8 cellular contexts compared by ENCODE assay signal in the genomic region with DNA sequence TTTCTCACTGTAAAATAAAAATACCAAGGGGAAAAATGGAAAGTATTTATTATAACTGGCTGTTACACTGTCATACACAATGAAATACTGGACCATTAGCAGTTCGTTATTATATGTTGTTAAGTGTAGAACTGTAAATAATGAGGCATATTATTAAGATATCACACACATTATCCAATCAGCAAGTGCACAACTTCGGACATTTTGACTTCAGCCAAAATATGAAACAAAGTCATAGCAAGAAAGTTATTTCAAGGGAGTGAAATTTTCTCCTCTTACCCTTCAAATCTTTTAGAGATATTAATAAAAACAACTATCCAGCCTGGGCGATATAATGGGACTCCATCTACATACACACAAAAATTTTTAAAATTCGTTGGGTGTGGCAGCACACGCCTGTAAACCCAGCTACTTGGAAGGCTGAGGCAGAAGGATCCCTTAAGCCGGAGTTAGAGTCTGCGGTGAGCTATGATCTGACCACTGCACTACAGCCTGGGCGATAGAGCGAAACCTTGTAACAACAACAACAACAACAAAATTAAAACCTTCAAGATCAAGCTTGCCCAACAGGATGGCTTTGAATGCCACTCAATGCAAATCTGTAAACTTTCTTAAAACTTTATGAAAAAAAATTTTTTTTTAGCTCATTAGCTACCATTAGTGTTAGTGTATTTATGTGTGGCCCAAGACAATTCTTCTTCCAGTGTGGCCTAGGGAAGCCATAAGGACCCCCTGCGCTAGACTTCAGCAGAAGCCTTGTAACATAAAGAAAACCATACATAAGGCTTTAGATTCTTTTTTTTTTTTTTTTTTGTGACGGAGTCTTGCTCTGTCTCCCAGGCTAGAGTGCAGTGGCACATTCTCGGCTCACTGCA. TPM values are rescaled to one million over a fixed set of nuclear protein-coding genes. Genes with fewer than 3 reads are reported as not detected.
DNase-seq lines count a peak whose midpoint lies in the region; TF ChIP-seq lines count a peak whose summit lies in the region.

No MANE protein-coding gene starts in this region.

- TF ChIP-seq CTCF in AG10803 (conservative IDR thresholded peaks at IDR 0.05; ENCODE audit: low read length) (no peak), HEK293 (tag by site-specific recombination; IDR thresholded peaks at IDR 0.05) (no peak), WERI-Rb-1 (IDR thresholded peaks at IDR 0.05; ENCODE audit: low read depth, low read length) (no peak), transverse colon (IDR thresholded peaks at IDR 0.05) (no peak), GM13976 (IDR thresholded peaks at IDR 0.05; ENCODE audit: borderline replicate concordance, control extremely low read depth, extremely low read depth, insufficient read depth, missing control alignments) (no peak)

- 76 to 80% methylated on average over 10 to 12 of the region's 12 CpGs for WGBS in transverse colon (ENCODE audit: low coverage in 1 of 2), 2 donors

- H3K36me3 Mint-ChIP-seq in immature natural killer cell = no peaks in the 10 kb centered on the region

- H3K27ac Mint-ChIP-seq in immature natural killer cell = peak overlapping the region; percentile 96 to 99 (median 98)

- peaks cover 34 to 72% of the 10 kb centered on the region in 2 donors for H3K4me1 Mint-ChIP-seq in immature natural killer cell

- no peaks in the 10 kb centered on the region for H3K4me1 ChIP-seq in HEK293 (ENCODE audit: control insufficient read depth, insufficient read depth, low read length)
- peaks cover 0 to 30% (median 13%) of the 10 kb centered on the region in 4 donors for H3K4me1 ChIP-seq in transverse colon

- no peak for TF ChIP-seq POLR2A in transverse colon (IDR thresholded peaks at IDR 0.05)

- H3K4me3 ChIP-seq in AG10803 (ENCODE audit: low read length) (peak overlapping the region; percentile 68), HEK293 (ENCODE audit: low read depth, low read length) (no peak overlapping the region), WERI-Rb-1 (ENCODE audit: low read depth, low read length) (peak overlapping the region; percentile 83), transverse colon (peak overlapping the region in 3 of 4 donors; percentile 62 to 76 (median 76))

- DNase-seq in AG10803 (ENCODE audit: low read depth) (no peak), WERI-Rb-1 (no peak), immature natural killer cell (no peak), transverse colon (no peak), GM13976 (ENCODE audit: low spot score) (no peak), superior temporal gyrus (ENCODE audit: extremely low spot score) (no peak)
- DNase-seq in activated CD4-positive, alpha-beta T cell treated with anti-CD3 and anti-CD28 coated beads, Interleukin-2, amount 50 U/mL, for 48 hours = no peak

- H3K27ac ChIP-seq in HEK293 (ENCODE audit: extremely low read depth, low read depth, low read length) = peak overlapping the region; percentile 9; the same call in 1 of the 2 replicates
- peak overlapping the region; percentile 93; the same call in 1 of the 2 replicates for H3K27ac ChIP-seq in WERI-Rb-1
- H3K27ac ChIP-seq in transverse colon = peak overlapping the region; percentile 90 to 98 (median 96)

- H3K27me3 ChIP-seq in WERI-Rb-1 (ENCODE audit: insufficient read depth, low read depth, severe bottlenecking) = no peaks in the 10 kb centered on the region
- no peaks in the 10 kb centered on the region for H3K27me3 ChIP-seq in transverse colon

- in situ Hi-C loops in transverse colon (cut with MboI; ENCODE audit: low pct_ligation_motif_present in 1 of 4, low pct_unique_long_range_greater_than_20kb in 1 of 4, low sequenced_read_pairs in 3 of 4) (no loop called here), GM13976 (cut with MboI; ENCODE audit: low sequenced_read_pairs, unreplicated experiment) (no loop called here)

- intact Hi-C loops in transverse colon (cut with DNase I; ENCODE audit: low total_unique reads) = loop anchor here (2.0 kb wide), 1 partner anchor 41 kb away; the partner anchor contains the start of gene UBE2D3

- POLR2A ChIA-PET in HEK293 (lab: Yijun Ruan, JAX) = interaction anchor here (0.7 to 2.4 kb wide), 2 partner anchors 40 kb away, joined by 3 to 61 read pairs; partner anchors contain the start of gene UBE2D3

- H3K27me3 Mint-ChIP-seq in immature natural killer cell (ENCODE audit: low read depth in 3 of 3) = peaks cover 6 to 13% (median 7%) of the 10 kb centered on the region in 3 donors

- H3K36me3 ChIP-seq in HEK293 (ENCODE audit: control insufficient read depth in 2 of 2, insufficient read depth in 1 of 2, low read length in 2 of 2) (no peaks in the 10 kb centered on the region), WERI-Rb-1 (peaks cover 9% of the 10 kb centered on the region), transverse colon (no peaks in the 10 kb centered on the region)

- peak overlapping the region; percentile 90 to 93 (median 93) for H3K4me3 Mint-ChIP-seq in immature natural killer cell

- H3K9me3 Mint-ChIP-seq in immature natural killer cell = no peaks in the 10 kb centered on the region

- CTCF ChIA-PET in HEK293 (lab: Yijun Ruan, JAX) = interaction anchor here (0.7 kb wide), 1 partner anchor 571 kb away, joined by 3 read pairs; no protein-coding TSS in a partner anchor

- TF ChIP-seq EP300 in transverse colon (IDR thresholded peaks at IDR 0.05; ENCODE audit: low read depth) = no peak

- no peaks in the 10 kb centered on the region for H3K9me3 ChIP-seq in HEK293 (ENCODE audit: control insufficient read depth, insufficient read depth, low read depth, low read length)
- no peaks in the 10 kb centered on the region for H3K9me3 ChIP-seq in WERI-Rb-1 (ENCODE audit: severe bottlenecking)
- H3K9me3 ChIP-seq in transverse colon = no peaks in the 10 kb centered on the region

TF ChIP-seq in HEK293, 187 proteins besides CTCF, POLR2A, EP300 and RAD21 (continues in another document):
- no peak for TF ChIP-seq HOXC10 (CRISPR knock-in tag; IDR thresholded peaks at IDR 0.05)
- TF ChIP-seq ZNF114 (tag by site-specific recombination; IDR thresholded peaks at IDR 0.05) = no peak
- no peak for TF ChIP-seq SCRT1 (tag by site-specific recombination; IDR thresholded peaks at IDR 0.05; ENCODE audit: borderline replicate concordance)
- TF ChIP-seq, protein P1, sequence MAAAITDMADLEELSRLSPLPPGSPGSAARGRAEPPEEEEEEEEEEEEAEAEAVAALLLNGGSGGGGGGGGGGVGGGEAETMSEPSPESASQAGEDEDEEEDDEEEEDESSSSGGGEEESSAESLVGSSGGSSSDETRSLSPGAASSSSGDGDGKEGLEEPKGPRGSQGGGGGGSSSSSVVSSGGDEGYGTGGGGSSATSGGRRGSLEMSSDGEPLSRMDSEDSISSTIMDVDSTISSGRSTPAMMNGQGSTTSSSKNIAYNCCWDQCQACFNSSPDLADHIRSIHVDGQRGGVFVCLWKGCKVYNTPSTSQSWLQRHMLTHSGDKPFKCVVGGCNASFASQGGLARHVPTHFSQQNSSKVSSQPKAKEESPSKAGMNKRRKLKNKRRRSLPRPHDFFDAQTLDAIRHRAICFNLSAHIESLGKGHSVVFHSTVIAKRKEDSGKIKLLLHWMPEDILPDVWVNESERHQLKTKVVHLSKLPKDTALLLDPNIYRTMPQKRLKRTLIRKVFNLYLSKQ (tag by site-specific recombination; IDR thresholded peaks at IDR 0.05; ENCODE audit: borderline replicate concordance) = no peak
- TF ChIP-seq ZBTB17 (tag by site-specific recombination; IDR thresholded peaks at IDR 0.05) = peak; percentile 43; the same call in 1 of the 2 replicates
- TF ChIP-seq, protein P2, sequence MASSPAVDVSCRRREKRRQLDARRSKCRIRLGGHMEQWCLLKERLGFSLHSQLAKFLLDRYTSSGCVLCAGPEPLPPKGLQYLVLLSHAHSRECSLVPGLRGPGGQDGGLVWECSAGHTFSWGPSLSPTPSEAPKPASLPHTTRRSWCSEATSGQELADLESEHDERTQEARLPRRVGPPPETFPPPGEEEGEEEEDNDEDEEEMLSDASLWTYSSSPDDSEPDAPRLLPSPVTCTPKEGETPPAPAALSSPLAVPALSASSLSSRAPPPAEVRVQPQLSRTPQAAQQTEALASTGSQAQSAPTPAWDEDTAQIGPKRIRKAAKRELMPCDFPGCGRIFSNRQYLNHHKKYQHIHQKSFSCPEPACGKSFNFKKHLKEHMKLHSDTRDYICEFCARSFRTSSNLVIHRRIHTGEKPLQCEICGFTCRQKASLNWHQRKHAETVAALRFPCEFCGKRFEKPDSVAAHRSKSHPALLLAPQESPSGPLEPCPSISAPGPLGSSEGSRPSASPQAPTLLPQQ (tag by site-specific recombination; IDR thresholded peaks at IDR 0.05) = no peak
- TF ChIP-seq, protein P3, sequence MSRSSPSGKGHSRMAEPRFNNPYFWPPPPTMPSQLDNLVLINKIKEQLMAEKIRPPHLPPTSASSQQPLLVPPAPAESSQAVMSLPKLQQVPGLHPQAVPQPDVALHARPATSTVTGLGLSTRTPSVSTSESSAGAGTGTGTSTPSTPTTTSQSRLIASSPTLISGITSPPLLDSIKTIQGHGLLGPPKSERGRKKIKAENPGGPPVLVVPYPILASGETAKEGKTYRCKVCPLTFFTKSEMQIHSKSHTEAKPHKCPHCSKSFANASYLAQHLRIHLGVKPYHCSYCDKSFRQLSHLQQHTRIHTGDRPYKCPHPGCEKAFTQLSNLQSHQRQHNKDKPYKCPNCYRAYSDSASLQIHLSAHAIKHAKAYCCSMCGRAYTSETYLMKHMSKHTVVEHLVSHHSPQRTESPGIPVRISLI (tag by site-specific recombination; IDR thresholded peaks at IDR 0.05) = peak; percentile 82
- TF ChIP-seq ZNF138 (tag by site-specific recombination; IDR thresholded peaks at IDR 0.05; ENCODE audit: borderline replicate concordance) = no peak
- TF ChIP-seq ZNF335 (tag by site-specific recombination; conservative IDR thresholded peaks at IDR 0.05) = peak; percentile 78
- peak; percentile 89 for TF ChIP-seq ZBTB6 (tag by site-specific recombination; IDR thresholded peaks at IDR 0.05)
- no peak for TF ChIP-seq PRDM1 (tag by site-specific recombination; IDR thresholded peaks at IDR 0.05)
- no peak for TF ChIP-seq YY1 (tag by site-specific recombination; IDR thresholded peaks at IDR 0.05)
- no peak for TF ChIP-seq ZFP37 (tag by site-specific recombination; IDR thresholded peaks at IDR 0.05)
- no peak for TF ChIP-seq ZBTB20 (tag by site-specific recombination; IDR thresholded peaks at IDR 0.05)

RNA-seq across cellular contexts. Expression of gene CISD2, which starts 1.3 kb away (rescaled TPM):
- polyA plus RNA-seq in immature natural killer cell = 10 to 100 TPM; 33.1 to 36.9 (median 34.9) TPM
- 10 to 100 TPM in 2 of 4 donors, 1 to 10 TPM in 2; 1.2 to 13.9 (median 10.8) TPM for total RNA-seq in transverse colon

RNA-seq across cellular contexts. Expression of gene UBE2D3, which starts 40.2 kb away (rescaled TPM):
- 100 to 1,000 TPM; 411 to 718 (median 463) TPM for polyA plus RNA-seq in immature natural killer cell
- total RNA-seq in transverse colon = 100 to 1,000 TPM; 154 to 316 (median 267) TPM

Comparison
In these comparisons a context has a peak if more than half of its experiments do, and no peak if none do; other contexts are left out.
1. H3K27ac ChIP-seq: peak in every context shown above with its lines; median percentile 96 in transverse colon; 93 in WERI-Rb-1; 9 in HEK293.